22 cellular contexts compared by ENCODE assay signal in the genomic region with DNA sequence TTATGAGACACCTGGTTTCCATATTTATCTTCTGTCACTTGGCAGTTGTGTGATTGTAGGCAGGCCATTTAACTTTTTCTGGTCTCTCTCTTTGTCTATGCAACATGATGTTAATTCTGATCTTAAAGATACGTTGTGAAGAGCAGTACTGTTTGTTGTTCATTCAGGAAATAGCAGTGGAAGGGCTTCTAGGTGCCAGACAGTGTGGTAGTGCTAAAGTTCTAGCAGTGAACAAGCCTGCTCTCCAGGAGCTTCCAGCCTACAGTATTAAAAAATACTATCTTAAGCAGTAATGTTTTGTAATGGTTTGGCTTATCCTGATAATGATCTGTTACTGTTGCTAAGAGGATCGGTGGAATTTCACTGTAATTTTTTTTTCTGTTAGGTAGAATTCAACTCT.
"Had no signal": no experiment of that assay in that cellular context is flagged by ENCODE, and none has a peak within 500 bp of the region (broad histone marks: within the 10 kb centered on the region; RNA-seq: fewer than 3 reads in every experiment).

No MANE protein-coding gene starts in this region.

- H3K4me3 ChIP-seq: cardiac muscle cell, mucosa of descending colon, stomach, suprapubic skin, tibial nerve had no signal

- H3K27ac ChIP-seq: cardiac muscle cell, stomach, suprapubic skin, tibial nerve had no signal

- H3K4me3 Mint-ChIP-seq: activated B cell treated with CpG ODN at 0.5 μM for 24 hours; activated naive CD4-positive, alpha-beta T cell treated with anti-CD3 and anti-CD28 coated beads, Interleukin-2, amount 10 ng/mL, durations not matched to agents 7 days and 5 days; activated naive CD8-positive, alpha-beta T cell treated with anti-CD3 and anti-CD28 coated beads, Interleukin-2, amount 50 U/mL, for 24 hours; stimulated activated effector memory CD8-positive, alpha-beta T cell treated with anti-CD3 and anti-CD28 coated beads, Interleukin-12 subunit alpha, Interleukin-12 subunit beta, amount 100 ng/mL, for 72 hours had no signal

- H3K27me3 Mint-ChIP-seq: activated B cell treated with CpG ODN at 0.5 μM for 24 hours; activated naive CD4-positive, alpha-beta T cell treated with anti-CD3 and anti-CD28 coated beads, Interleukin-2, amount 10 ng/mL, durations not matched to agents 7 days and 5 days; activated naive CD8-positive, alpha-beta T cell treated with anti-CD3 and anti-CD28 coated beads, Interleukin-2, amount 50 U/mL, for 24 hours had no signal

- H3K9me3 Mint-ChIP-seq: activated B cell treated with CpG ODN at 0.5 μM for 24 hours; activated naive CD4-positive, alpha-beta T cell treated with anti-CD3 and anti-CD28 coated beads, Interleukin-2, amount 10 ng/mL, durations not matched to agents 7 days and 5 days; activated naive CD8-positive, alpha-beta T cell treated with anti-CD3 and anti-CD28 coated beads, Interleukin-2, amount 50 U/mL, for 24 hours; stimulated activated effector memory CD8-positive, alpha-beta T cell treated with anti-CD3 and anti-CD28 coated beads, Interleukin-12 subunit alpha, Interleukin-12 subunit beta, amount 100 ng/mL, for 72 hours had no signal

- H3K27me3 ChIP-seq: cardiac muscle cell, stomach, suprapubic skin, tibial nerve had no signal

- H3K27ac Mint-ChIP-seq: activated B cell treated with CpG ODN at 0.5 μM for 24 hours; activated naive CD4-positive, alpha-beta T cell treated with anti-CD3 and anti-CD28 coated beads, Interleukin-2, amount 10 ng/mL, durations not matched to agents 7 days and 5 days; activated naive CD8-positive, alpha-beta T cell treated with anti-CD3 and anti-CD28 coated beads, Interleukin-2, amount 50 U/mL, for 24 hours had no signal

- H3K9me3 ChIP-seq: mucosa of descending colon, stomach, suprapubic skin, tibial nerve had no signal

- ATAC-seq: activated naive CD8-positive, alpha-beta T cell treated with anti-CD3 and anti-CD28 coated beads, Interleukin-2, amount 50 U/mL, for 24 hours; mucosa of descending colon; sciatic nerve; stimulated activated effector memory CD8-positive, alpha-beta T cell treated with anti-CD3 and anti-CD28 coated beads, Interleukin-12 subunit alpha, Interleukin-12 subunit beta, amount 100 ng/mL, for 72 hours had no signal

- DNase-seq: activated B cell treated with CpG ODN at 0.5 μM for 24 hours; activated CD4-positive, alpha-beta T cell treated with anti-CD3 and anti-CD28 coated beads for 4 hours; activated CD4-positive, alpha-beta T cell treated with anti-CD3 and anti-CD28 coated beads, Interleukin-2, amount 50 U/mL, for 48 hours; activated CD8-positive, alpha-beta memory T cell treated with anti-CD3 and anti-CD28 coated beads, Interleukin-2, amount 50 U/mL, for 48 hours; activated effector memory CD4-positive, alpha-beta T cell treated with anti-CD3 and anti-CD28 coated beads, Interleukin-2, amount 50 U/mL, for 16 hours; activated naive CD4-positive, alpha-beta T cell treated with anti-CD3 and anti-CD28 coated beads, Interleukin-2, amount 10 ng/mL, durations not matched to agents 7 days and 5 days; activated naive CD8-positive, alpha-beta T cell treated with anti-CD3 and anti-CD28 coated beads, Interleukin-2, amount 50 U/mL, for 24 hours; activated T-cell treated with anti-CD3 and anti-CD28 coated beads, Interleukin-2, amount 50 U/mL, for 48 hours; hypothalamus; islet precursor cell; left cardiac atrium; mucosa of descending colon; small intestine; stimulated activated CD4-positive, alpha-beta T cell treated with anti-CD3 and anti-CD28 coated beads, Interleukin-2, amount 100 ng/mL, for 24 hours; stomach; T-helper 1 cell; T1000 had no signal
